17 cellular contexts compared by ENCODE assay signal in genomic region chr11:75462117-75462653, GRCh38. TPM values are rescaled to one million over a fixed set of nuclear protein-coding genes. Genes with fewer than 3 reads are reported as not detected.
"Had no signal": no experiment of that assay in that cellular context is flagged by ENCODE, and none has a peak within 500 bp of the region (broad histone marks: within the 10 kb centered on the region; RNA-seq: fewer than 3 reads in every experiment).

No MANE protein-coding gene starts in this region.

- H3K9me3 Mint-ChIP-seq: activated naive CD8-positive, alpha-beta T cell treated with anti-CD3 and anti-CD28 coated beads, Interleukin-2, amount 50 U/mL, for 24 hours; immature natural killer cell; T-helper 2 cell treated with Interferon-gamma antibody and Interleukin-4, amounts not matched to agents 5 μg/mL and 100 μg/mL, for 36 hours had no signal

- H3K4me1 Mint-ChIP-seq: activated naive CD8-positive, alpha-beta T cell treated with anti-CD3 and anti-CD28 coated beads, Interleukin-2, amount 50 U/mL, for 24 hours; immature natural killer cell had no signal

- H3K9me3 ChIP-seq: ascending aorta, esophagus squamous epithelium, lower lobe of right lung, pancreas, thoracic aorta had no signal

- H3K27me3 ChIP-seq: ascending aorta, dorsolateral prefrontal cortex, esophagus squamous epithelium, pancreas had no signal

- H3K36me3 ChIP-seq: ascending aorta, esophagus squamous epithelium, lower lobe of right lung, pancreas, thoracic aorta had no signal

- DNase-seq: activated CD4-positive, alpha-beta T cell treated with anti-CD3 and anti-CD28 coated beads, Interleukin-2, amount 50 U/mL, for 1 hour; activated CD8-positive, alpha-beta memory T cell treated with anti-CD3 and anti-CD28 coated beads for 24 hours; activated naive CD4-positive, alpha-beta T cell; activated naive CD8-positive, alpha-beta T cell treated with anti-CD3 and anti-CD28 coated beads, Interleukin-2, amount 50 U/mL, for 24 hours; dorsolateral prefrontal cortex; esophagus squamous epithelium; hippocampal formation; immature natural killer cell; midbrain; stimulated activated CD4-positive, alpha-beta T cell treated with anti-CD3 and anti-CD28 coated beads, Interleukin-12 subunit alpha, Interleukin-12 subunit beta, amount 100 ng/mL, for 4 hours; stimulated activated CD4-positive, alpha-beta T cell treated with anti-CD3 and anti-CD28 coated beads, Interleukin-2, amount 100 ng/mL, for 24 hours; SW 1271 had no signal

- H3K4me3 ChIP-seq: ascending aorta, dorsolateral prefrontal cortex, esophagus squamous epithelium, lower lobe of right lung, pancreas, thoracic aorta had no signal

- H3K27ac ChIP-seq: ascending aorta, dorsolateral prefrontal cortex, esophagus squamous epithelium, lower lobe of right lung, pancreas, thoracic aorta had no signal

- H3K27ac Mint-ChIP-seq: activated naive CD8-positive, alpha-beta T cell treated with anti-CD3 and anti-CD28 coated beads, Interleukin-2, amount 50 U/mL, for 24 hours; immature natural killer cell; T-helper 2 cell treated with Interferon-gamma antibody and Interleukin-4, amounts not matched to agents 5 μg/mL and 100 μg/mL, for 36 hours had no signal

- H3K27me3 Mint-ChIP-seq: activated naive CD8-positive, alpha-beta T cell treated with anti-CD3 and anti-CD28 coated beads, Interleukin-2, amount 50 U/mL, for 24 hours had no signal

- H3K4me1 ChIP-seq: ascending aorta, pancreas had no signal

- H3K4me3 Mint-ChIP-seq: activated naive CD8-positive, alpha-beta T cell treated with anti-CD3 and anti-CD28 coated beads, Interleukin-2, amount 50 U/mL, for 24 hours; immature natural killer cell; T-helper 2 cell treated with Interferon-gamma antibody and Interleukin-4, amounts not matched to agents 5 μg/mL and 100 μg/mL, for 36 hours had no signal

RNA-seq across cellular contexts. Expression of gene KLHL35, which starts 29.2 kb away (rescaled TPM):
- total RNA-seq: ascending aorta had no signal
